8 cellular contexts compared by ENCODE assay signal in genomic region chr2:135741043-135741394, GRCh38. TPM values are rescaled to one million over a fixed set of nuclear protein-coding genes. Genes with fewer than 3 reads are reported as not detected.
DNase-seq lines count a peak whose midpoint lies in the region; ATAC-seq and TF ChIP-seq lines count a peak whose summit lies in the region.

No MANE protein-coding gene starts in this region.

- POLR2A ChIA-PET in MCF 10A (lab: Yijun Ruan, JAX) = interaction anchor here (0.6 to 1.5 kb wide), 16 partner anchors 13 to 820 kb away, joined by 3 to 6 read pairs (median 3); partner anchors contain the start of genes R3HDM1, RAB3GAP1 and ZRANB3
- POLR2A ChIA-PET in naive thymus-derived CD8-positive, alpha-beta T cell (lab: Charles Lee) = interaction anchor here (0.5 to 1.5 kb wide), 12 partner anchors 9 to 823 kb away, joined by 3 to 9 read pairs (median 4); partner anchors contain the start of genes CCNT2, MCM6 and ZRANB3

- in situ Hi-C loops in transverse colon (cut with MboI; ENCODE audit: low pct_ligation_motif_present in 1 of 4, low pct_unique_long_range_greater_than_20kb in 1 of 4, low sequenced_read_pairs in 3 of 4) = loop anchor here in 1 of 4 donors (10.0 kb wide), 1 partner anchor 206 kb away; the partner anchor contains the start of genes R3HDM1 and ZRANB3

- peaks cover 29% of the 10 kb centered on the region for H3K4me1 Mint-ChIP-seq in activated naive CD4-positive, alpha-beta T cell treated with anti-CD3 and anti-CD28 coated beads, Interleukin-2, amount 10 ng/mL, durations not matched to agents 7 days and 5 days
- peaks cover 16% of the 10 kb centered on the region for H3K4me1 Mint-ChIP-seq in MCF 10A (ENCODE audit: insufficient read depth, unreplicated experiment)
- H3K4me1 Mint-ChIP-seq in naive thymus-derived CD8-positive, alpha-beta T cell = peaks cover 20 to 39% (median 34%) of the 10 kb centered on the region in 4 donors

- no peak for ATAC-seq in activated naive CD4-positive, alpha-beta T cell treated with anti-CD3 and anti-CD28 coated beads, Interleukin-2, amount 50 U/mL, for 72 hours
- no peak for ATAC-seq in naive thymus-derived CD8-positive, alpha-beta T cell

- H3K27me3 ChIP-seq in transverse colon (no peaks in the 10 kb centered on the region), BE2C (no peaks in the 10 kb centered on the region)

- intact Hi-C loops in MCF 10A (cut with micrococcal nuclease) = no loop called here
- intact Hi-C loops in transverse colon (cut with DNase I; ENCODE audit: low total_unique reads) = loop anchor here (10.0 kb wide), 1 partner anchor 216 kb away; no protein-coding TSS in a partner anchor

- H3K27ac ChIP-seq in transverse colon = peak overlapping the region; percentile 96 to 100 (median 99)

- TF ChIP-seq EP300 in transverse colon (IDR thresholded peaks at IDR 0.05; ENCODE audit: low read depth) = no peak

- H3K9me3 ChIP-seq in transverse colon = no peaks in the 10 kb centered on the region
- no peaks in the 10 kb centered on the region for H3K9me3 ChIP-seq in BE2C

- peaks cover 24% of the 10 kb centered on the region for H3K36me3 Mint-ChIP-seq in activated naive CD4-positive, alpha-beta T cell treated with anti-CD3 and anti-CD28 coated beads, Interleukin-2, amount 10 ng/mL, durations not matched to agents 7 days and 5 days
- H3K36me3 Mint-ChIP-seq in activated naive CD4-positive, alpha-beta T cell treated with anti-CD3 and anti-CD28 coated beads, Interleukin-2, amount 50 U/mL, for 72 hours = peaks cover 9 to 17% of the 10 kb centered on the region in 2 donors
- H3K36me3 Mint-ChIP-seq in MCF 10A (ENCODE audit: insufficient read depth, unreplicated experiment) = peaks cover 16% of the 10 kb centered on the region
- H3K36me3 Mint-ChIP-seq in naive thymus-derived CD8-positive, alpha-beta T cell = peaks cover 0 to 7% (median 2%) of the 10 kb centered on the region in 3 donors

- H3K4me1 ChIP-seq in transverse colon (peaks cover 7 to 26% (median 18%) of the 10 kb centered on the region in 4 donors), BE2C (no peaks in the 10 kb centered on the region)

- CTCF ChIA-PET in activated naive CD4-positive, alpha-beta T cell treated with anti-CD3 and anti-CD28 coated beads, Interleukin-2, amount 10 ng/mL, durations not matched to agents 7 days and 5 days (lab: Charles Lee) = interaction anchor here (0.9 kb wide), 1 partner anchor 11 kb away, joined by 3 read pairs; no protein-coding TSS in a partner anchor
- CTCF ChIA-PET in MCF 10A (lab: Yijun Ruan, JAX) = interaction anchor here (0.6 to 2.5 kb wide), 6 partner anchors 12 to 737 kb away, joined by 3 to 9 read pairs (median 4); no protein-coding TSS in a partner anchor

- no peak overlapping the region for H3K27ac Mint-ChIP-seq in activated naive CD4-positive, alpha-beta T cell treated with anti-CD3 and anti-CD28 coated beads, Interleukin-2, amount 10 ng/mL, durations not matched to agents 7 days and 5 days
- H3K27ac Mint-ChIP-seq in activated naive CD4-positive, alpha-beta T cell treated with anti-CD3 and anti-CD28 coated beads, Interleukin-2, amount 50 U/mL, for 72 hours = peak overlapping the region in 1 of 2 donors; percentile 97
- peak overlapping the region; percentile 95 for H3K27ac Mint-ChIP-seq in MCF 10A (ENCODE audit: low read depth, unreplicated experiment)
- H3K27ac Mint-ChIP-seq in naive thymus-derived CD8-positive, alpha-beta T cell = peak overlapping the region in 8 of 10 donors; percentile 63 to 98 (median 96)

- peaks cover 2% of the 10 kb centered on the region for H3K9me3 Mint-ChIP-seq in activated naive CD4-positive, alpha-beta T cell treated with anti-CD3 and anti-CD28 coated beads, Interleukin-2, amount 10 ng/mL, durations not matched to agents 7 days and 5 days
- peaks cover 4% of the 10 kb centered on the region in 2 donors for H3K9me3 Mint-ChIP-seq in activated naive CD4-positive, alpha-beta T cell treated with anti-CD3 and anti-CD28 coated beads, Interleukin-2, amount 50 U/mL, for 72 hours
- no peaks in the 10 kb centered on the region for H3K9me3 Mint-ChIP-seq in MCF 10A (ENCODE audit: unreplicated experiment)
- peaks cover 0 to 4% (median 0%) of the 10 kb centered on the region in 9 donors for H3K9me3 Mint-ChIP-seq in naive thymus-derived CD8-positive, alpha-beta T cell

- no peaks in the 10 kb centered on the region for H3K27me3 Mint-ChIP-seq in activated naive CD4-positive, alpha-beta T cell treated with anti-CD3 and anti-CD28 coated beads, Interleukin-2, amount 10 ng/mL, durations not matched to agents 7 days and 5 days
- no peaks in the 10 kb centered on the region for H3K27me3 Mint-ChIP-seq in MCF 10A (ENCODE audit: insufficient read depth, unreplicated experiment)
- H3K27me3 Mint-ChIP-seq in naive thymus-derived CD8-positive, alpha-beta T cell = no peaks in the 10 kb centered on the region

- no peak for DNase-seq in activated naive CD4-positive, alpha-beta T cell treated with anti-CD3 and anti-CD28 coated beads, Interleukin-2, amount 10 ng/mL, durations not matched to agents 7 days and 5 days
- no peak for DNase-seq in activated naive CD4-positive, alpha-beta T cell treated with anti-CD3 and anti-CD28 coated beads, Interleukin-2, amount 50 U/mL, for 72 hours (ENCODE audit: low spot score in 2 of 2)
- DNase-seq in MCF 10A (ENCODE audit: unreplicated experiment) (no peak), transverse colon (no peak), BE2C (no peak), NCI-H1048 (lab: John Stamatoyannopoulos, UW) (no peak), mucosa of gallbladder (ENCODE audit: low spot score) (no peak)
- DNase-seq in naive thymus-derived CD8-positive, alpha-beta T cell = no peak

- TF ChIP-seq POLR2A in transverse colon (IDR thresholded peaks at IDR 0.05) = no peak

- H3K4me3 ChIP-seq in transverse colon (no peak overlapping the region), BE2C (ENCODE audit: low read depth, low read length) (no peak overlapping the region)

- 84 to 85% methylated on average over 10 to 11 of the region's 11 CpGs for WGBS in transverse colon (ENCODE audit: low coverage in 1 of 2), 2 donors

- no peaks in the 10 kb centered on the region for H3K36me3 ChIP-seq in transverse colon
- no peaks in the 10 kb centered on the region for H3K36me3 ChIP-seq in BE2C

- peak overlapping the region; percentile 98 for H3K4me3 Mint-ChIP-seq in activated naive CD4-positive, alpha-beta T cell treated with anti-CD3 and anti-CD28 coated beads, Interleukin-2, amount 10 ng/mL, durations not matched to agents 7 days and 5 days
- H3K4me3 Mint-ChIP-seq in MCF 10A (ENCODE audit: unreplicated experiment) = no peak overlapping the region
- peak overlapping the region in 4 of 10 donors; percentile 97 to 99 (median 98) for H3K4me3 Mint-ChIP-seq in naive thymus-derived CD8-positive, alpha-beta T cell

- TF ChIP-seq CTCF in MCF 10A (IDR thresholded peaks at IDR 0.05; ENCODE audit: unreplicated experiment) (no peak), transverse colon (IDR thresholded peaks at IDR 0.05) (no peak), BE2C (IDR thresholded peaks at IDR 0.05; ENCODE audit: low read depth, low read length) (no peak)

- no TSS peak for BruUV-seq in MCF 10A (replicated peaks; lab: Mats Ljungman, UMichigan)

RNA-seq across cellular contexts. Expression of gene UBXN4, which starts 0.6 kb away (rescaled TPM):
- 100 to 1,000 TPM; 114 to 131 TPM for total RNA-seq in activated naive CD4-positive, alpha-beta T cell treated with anti-CD3 and anti-CD28 coated beads, Interleukin-2, amount 50 U/mL, for 72 hours
- 79.0 and 101 TPM in 2 replicates for total RNA-seq in MCF 10A (2022)
- 100 to 1,000 TPM; 142 TPM for total RNA-seq in naive thymus-derived CD8-positive, alpha-beta T cell
- polyA plus RNA-seq in naive thymus-derived CD8-positive, alpha-beta T cell = 100 to 1,000 TPM in 2 of 3 donors, 10 to 100 TPM in 1; 89.4 to 117 (median 110) TPM
- total RNA-seq in transverse colon = 100 to 1,000 TPM in 1 of 4 donors, 10 to 100 TPM in 3; 54.2 to 101 (median 61.3) TPM
- 48.7 TPM for polyA plus RNA-seq in BE2C (2012; ENCODE audit: insufficient read depth, insufficient read length, low read depth)
- 106 TPM for total RNA-seq in mucosa of gallbladder
